Comparison of ENCODE assay signal across 7 cellular contexts in genomic region chr17:57898487-57899311, GRCh38. TPM values are rescaled to one million over a fixed set of nuclear protein-coding genes. Genes with fewer than 3 reads are reported as not detected.
DNase-seq lines count a peak whose midpoint lies in the region; ATAC-seq and TF ChIP-seq lines count a peak whose summit lies in the region.

No MANE protein-coding gene starts in this region.

- peak overlapping the region in 2 of 59 donors; percentile 2 to 8 for H3K4me3 ChIP-seq in dorsolateral prefrontal cortex
- no peak overlapping the region for H3K4me3 ChIP-seq in transverse colon

- H3K36me3 ChIP-seq in transverse colon: no peaks in the 10 kb centered on the region

- H3K4me1 ChIP-seq in transverse colon: peaks cover 55 to 86% (median 67%) of the 10 kb centered on the region in 4 donors

- TF ChIP-seq CTCF in dorsolateral prefrontal cortex (IDR thresholded peaks at IDR 0.05 in 54 of 56, conservative IDR thresholded peaks at IDR 0.05 in 2 of 56; ENCODE audit: low read depth in 1 of 56, partially characterized antibody in 56 of 56): peak in 2 of 56 donors; percentile 9
- TF ChIP-seq CTCF in transverse colon (IDR thresholded peaks at IDR 0.05): no peak

- H3K27ac ChIP-seq in dorsolateral prefrontal cortex (peak overlapping the region; percentile 18 to 100 (median 91)), transverse colon (peak overlapping the region; percentile 92 to 94 (median 93))

- intact Hi-C loops in dorsolateral prefrontal cortex (cut with DNase I): loop anchor here in 1 of 2 donors (10.0 kb wide), 1 partner anchor 96 kb away; no protein-coding TSS in a partner anchor
- intact Hi-C loops in transverse colon (cut with DNase I; ENCODE audit: low total_unique reads): no loop called here

- H3K27me3 ChIP-seq in dorsolateral prefrontal cortex (no peaks in the 10 kb centered on the region), transverse colon (no peaks in the 10 kb centered on the region)

- in situ Hi-C loops in transverse colon (cut with MboI; ENCODE audit: low pct_ligation_motif_present in 1 of 4, low pct_unique_long_range_greater_than_20kb in 1 of 4, low sequenced_read_pairs in 3 of 4): no loop called here

- no peaks in the 10 kb centered on the region for H3K9me3 ChIP-seq in transverse colon

- WGBS in transverse colon (ENCODE audit: low coverage in 1 of 2), 2 donors: 49% methylated on average over 5 of the region's 9 CpGs; no CpG with 5 or more reads in 1 of the 2 donors

- TF ChIP-seq POLR2A in transverse colon (IDR thresholded peaks at IDR 0.05): no peak

- DNase-seq in NCI-H2171 treated with DMSO at 0.1 percent for 48 hours (lab: John Stamatoyannopoulos, UW) (peak; percentile 97), dorsolateral prefrontal cortex (peak in 9 of 10 donors; percentile 64 to 84 (median 75)), medulla oblongata (ENCODE audit: extremely low spot score) (peak; percentile 67), transverse colon (peak; percentile 54), HuH-7.5 (ENCODE audit: low spot score) (no peak)
- no peak for DNase-seq in activated CD8-positive, alpha-beta memory T cell treated with anti-CD3 and anti-CD28 coated beads for 24 hours

- no peak for TF ChIP-seq EP300 in transverse colon (IDR thresholded peaks at IDR 0.05; ENCODE audit: low read depth)

- ATAC-seq in HG02884 (IDR thresholded peaks at IDR 0.05; ENCODE audit: unreplicated experiment): no peak

RNA-seq across cellular contexts. Expression of gene MRPS23, which starts 48.9 kb away (rescaled TPM):
- 10 to 100 TPM; 32.8 to 72.7 (median 51.3) TPM for total RNA-seq in dorsolateral prefrontal cortex
- total RNA-seq in transverse colon: 10 to 100 TPM in 1 of 4 donors, 1 to 10 TPM in 2, under 1 TPM in 1; 0.37 to 11.1 (median 6.5) TPM

RNA-seq across cellular contexts. Expression of gene CUEDC1, which starts 56.5 kb away (rescaled TPM):
- 100 to 1,000 TPM in 1 of 120 experiments, 10 to 100 TPM in 119; 17.3 to 105 (median 33.6) TPM for total RNA-seq in dorsolateral prefrontal cortex
- 10 to 100 TPM; 20.2 to 27.3 (median 24.6) TPM for total RNA-seq in transverse colon

Comparison
In these comparisons a context has a peak if more than half of its experiments do, and no peak if none do; other contexts are left out.
1. DNase-seq: peak in NCI-H2171 treated with DMSO at 0.1 percent for 48 hours (single experiment), dorsolateral prefrontal cortex (9 of 10), medulla oblongata (single experiment) and transverse colon (single experiment); none in HuH-7.5 (single experiment) and activated CD8-positive, alpha-beta memory T cell treated with anti-CD3 and anti-CD28 coated beads for 24 hours (single experiment).